21 cellular contexts compared by ENCODE assay signal in genomic region chr20:62332421-62332820, GRCh38. TPM values are rescaled to one million over a fixed set of nuclear protein-coding genes. Genes with fewer than 3 reads are reported as not detected.
DNase-seq lines count a peak whose midpoint lies in the region; ATAC-seq, FAIRE-seq and TF ChIP-seq lines count a peak whose summit lies in the region.
"Had no signal": no experiment of that assay in that cellular context is flagged by ENCODE, and none has a peak within 500 bp of the region (broad histone marks: within the 10 kb centered on the region; RNA-seq: fewer than 3 reads in every experiment).

No MANE protein-coding gene starts in this region.

- no peak overlapping the region for H3K27ac Mint-ChIP-seq in natural killer cell treated with Interleukin-12 subunit alpha and Interleukin-12 subunit beta and Interleukin-15 and Interleukin-18, amount 100 ng/mL, for 72 hours
- H3K27ac Mint-ChIP-seq in natural killer cell, result no peak overlapping the region
- H3K27ac Mint-ChIP-seq in activated CD8-positive, alpha-beta T cell treated with anti-CD3 and anti-CD28 coated beads, Interleukin-2, amount 10 ng/mL, durations not matched to agents 7 days and 5 days, result no peak overlapping the region
- H3K27ac Mint-ChIP-seq: CD4-positive, CD25-positive, alpha-beta regulatory T cell; GM23338; HFFc6 had no signal

- peak; percentile 49 for DNase-seq in natural killer cell treated with Interleukin-12 subunit alpha and Interleukin-12 subunit beta and Interleukin-15 and Interleukin-18, amount 100 ng/mL, for 72 hours (ENCODE audit: low spot score)
- DNase-seq in natural killer cell (no peak), K562 (ENCODE audit: extremely low read depth in 1 of 4, low spot score in 3 of 4) (no peak), DMS 273 treated with DMSO at 0.1 percent for 48 hours (lab: John Stamatoyannopoulos, UW) (no peak)
- no peak for DNase-seq in activated CD8-positive, alpha-beta T cell treated with anti-CD3 and anti-CD28 coated beads, Interleukin-2, amount 10 ng/mL, durations not matched to agents 7 days and 5 days
- DNase-seq: ACHN; BE2C; C1 segment of cervical spinal cord; CD4-positive, CD25-positive, alpha-beta regulatory T cell; CD8-positive, alpha-beta memory T cell; COR-L47; DMS79 treated with DMSO at 0.1 percent for 48 hours; GF-D8; HCEC 1CT; HFFc6; IMR-90 had no signal

- no peaks in the 10 kb centered on the region for H3K27me3 Mint-ChIP-seq in natural killer cell treated with Interleukin-12 subunit alpha and Interleukin-12 subunit beta and Interleukin-15 and Interleukin-18, amount 100 ng/mL, for 72 hours
- H3K27me3 Mint-ChIP-seq in natural killer cell (ENCODE audit: low read depth in 2 of 2), result no peaks in the 10 kb centered on the region
- peaks cover 3% of the 10 kb centered on the region for H3K27me3 Mint-ChIP-seq in activated CD8-positive, alpha-beta T cell treated with anti-CD3 and anti-CD28 coated beads, Interleukin-2, amount 10 ng/mL, durations not matched to agents 7 days and 5 days (ENCODE audit: low read depth)
- H3K27me3 Mint-ChIP-seq: CD8-positive, alpha-beta memory T cell had no signal

- H3K36me3 ChIP-seq in HEK293 (ENCODE audit: control insufficient read depth in 2 of 2, insufficient read depth in 1 of 2, low read length in 2 of 2), result peaks cover 0 to 84% of the 10 kb centered on the region in 2 experiments; a peak in 2 of 3 replicates
- H3K36me3 ChIP-seq in K562 (ENCODE audit: control insufficient read depth, insufficient read depth, low read length), result peaks cover 94% of the 10 kb centered on the region; the same call in 2 of the 3 replicates
- H3K36me3 ChIP-seq: BE2C had no signal

- in situ Hi-C loops in K562 (cut with MboI), result no loop called here

- no peak for FAIRE-seq in K562 (lab: Jason Lieb, UNC)
- FAIRE-seq: A204.1, H54 had no signal

- H3K27ac ChIP-seq in HEK293 (ENCODE audit: extremely low read depth, low read depth, low read length), result no peak overlapping the region
- no peak overlapping the region for H3K27ac ChIP-seq in K562 (ENCODE audit: extremely low read depth, low read depth, low read length)
- H3K27ac ChIP-seq: HL-60 had no signal

- no peaks in the 10 kb centered on the region for H3K79me2 ChIP-seq in K562 (ENCODE audit: control insufficient read depth, insufficient read depth, low read length)

- H3K27me3 ChIP-seq in K562 (ENCODE audit: control insufficient read depth in 2 of 2, insufficient read depth in 2 of 2, low read length in 2 of 2), result no peaks in the 10 kb centered on the region
- H3K27me3 ChIP-seq: BE2C had no signal

- no peak for TF ChIP-seq POLR2A in K562 (conservative IDR thresholded peaks at IDR 0.05)

- no peak overlapping the region for H2AFZ ChIP-seq in K562 (ENCODE audit: low read depth, low read length)
- H2AFZ ChIP-seq: GM23338 had no signal

- TF ChIP-seq RAD21 in K562 (CRISPR knock-in tag; conservative IDR thresholded peaks at IDR 0.05 in 1 of 2, IDR thresholded peaks at IDR 0.05 in 1 of 2), result no peak

- no peaks in the 10 kb centered on the region for H3K9me3 Mint-ChIP-seq in natural killer cell treated with Interleukin-12 subunit alpha and Interleukin-12 subunit beta and Interleukin-15 and Interleukin-18, amount 100 ng/mL, for 72 hours
- H3K9me3 Mint-ChIP-seq in natural killer cell, result no peaks in the 10 kb centered on the region
- H3K9me3 Mint-ChIP-seq in activated CD8-positive, alpha-beta T cell treated with anti-CD3 and anti-CD28 coated beads, Interleukin-2, amount 10 ng/mL, durations not matched to agents 7 days and 5 days (ENCODE audit: insufficient read depth), result no peaks in the 10 kb centered on the region
- H3K9me3 Mint-ChIP-seq: CD4-positive, CD25-positive, alpha-beta regulatory T cell; CD8-positive, alpha-beta memory T cell; GM23338; HFFc6 had no signal

- H3K4me1 ChIP-seq in HEK293 (ENCODE audit: control insufficient read depth, insufficient read depth, low read length), result no peaks in the 10 kb centered on the region
- H3K4me1 ChIP-seq in K562 (replicated peaks in 1 of 2; ENCODE audit: control insufficient read depth in 2 of 2, insufficient read depth in 2 of 2, low read length in 2 of 2), result peaks cover 0 to 25% of the 10 kb centered on the region in 2 experiments; a peak in 1 of 5 replicates
- H3K4me1 ChIP-seq: BE2C had no signal

- H3K9ac ChIP-seq in K562 (ENCODE audit: insufficient read depth in 1 of 2, low read depth in 2 of 2, low read length in 2 of 2), result no peak overlapping the region

- H3K9me3 ChIP-seq in HEK293 (ENCODE audit: control insufficient read depth, insufficient read depth, low read depth, low read length), result no peaks in the 10 kb centered on the region
- H3K9me3 ChIP-seq in K562 (replicated peaks; ENCODE audit: control insufficient read depth, insufficient read depth, low read depth, low read length), result no peaks in the 10 kb centered on the region
- H3K9me3 ChIP-seq: BE2C had no signal

- no peak overlapping the region for H3K4me3 Mint-ChIP-seq in natural killer cell treated with Interleukin-12 subunit alpha and Interleukin-12 subunit beta and Interleukin-15 and Interleukin-18, amount 100 ng/mL, for 72 hours
- H3K4me3 Mint-ChIP-seq in natural killer cell, result no peak overlapping the region
- H3K4me3 Mint-ChIP-seq in activated CD8-positive, alpha-beta T cell treated with anti-CD3 and anti-CD28 coated beads, Interleukin-2, amount 10 ng/mL, durations not matched to agents 7 days and 5 days, result no peak overlapping the region
- H3K4me3 Mint-ChIP-seq: CD4-positive, CD25-positive, alpha-beta regulatory T cell; CD8-positive, alpha-beta memory T cell; GM23338; HFFc6 had no signal

- H3K4me2 ChIP-seq in K562 (ENCODE audit: insufficient read depth, low read length), result no peak overlapping the region
- H3K4me2 ChIP-seq: GM23338 had no signal

- no peak for ATAC-seq in natural killer cell treated with Interleukin-12 subunit alpha and Interleukin-12 subunit beta and Interleukin-15 and Interleukin-18, amount 100 ng/mL, for 72 hours
- no peak for ATAC-seq in natural killer cell
- ATAC-seq in K562, result no peak
- no peak for ATAC-seq in activated CD8-positive, alpha-beta T cell treated with anti-CD3 and anti-CD28 coated beads, Interleukin-2, amount 10 ng/mL, durations not matched to agents 7 days and 5 days
- ATAC-seq: GM23338 had no signal

- no peaks in the 10 kb centered on the region for H3K9me1 ChIP-seq in K562 (ENCODE audit: control insufficient read depth, insufficient read depth, low read length)

- no peaks in the 10 kb centered on the region for H3K36me3 Mint-ChIP-seq in natural killer cell treated with Interleukin-12 subunit alpha and Interleukin-12 subunit beta and Interleukin-15 and Interleukin-18, amount 100 ng/mL, for 72 hours
- H3K36me3 Mint-ChIP-seq in natural killer cell, result no peaks in the 10 kb centered on the region
- H3K36me3 Mint-ChIP-seq in activated CD8-positive, alpha-beta T cell treated with anti-CD3 and anti-CD28 coated beads, Interleukin-2, amount 10 ng/mL, durations not matched to agents 7 days and 5 days (ENCODE audit: low read depth), result no peaks in the 10 kb centered on the region
- H3K36me3 Mint-ChIP-seq: CD4-positive, CD25-positive, alpha-beta regulatory T cell; CD8-positive, alpha-beta memory T cell had no signal

- H3K4me1 Mint-ChIP-seq in natural killer cell treated with Interleukin-12 subunit alpha and Interleukin-12 subunit beta and Interleukin-15 and Interleukin-18, amount 100 ng/mL, for 72 hours (ENCODE audit: low read depth in 2 of 2), result no peaks in the 10 kb centered on the region
- H3K4me1 Mint-ChIP-seq in natural killer cell, result no peaks in the 10 kb centered on the region
- H3K4me1 Mint-ChIP-seq in activated CD8-positive, alpha-beta T cell treated with anti-CD3 and anti-CD28 coated beads, Interleukin-2, amount 10 ng/mL, durations not matched to agents 7 days and 5 days (ENCODE audit: low read depth), result no peaks in the 10 kb centered on the region
- H3K4me1 Mint-ChIP-seq: CD4-positive, CD25-positive, alpha-beta regulatory T cell; CD8-positive, alpha-beta memory T cell; GM23338 had no signal

- no peak for TF ChIP-seq CTCF in natural killer cell (IDR thresholded peaks at IDR 0.05)
- TF ChIP-seq CTCF in HEK293 (tag by site-specific recombination; IDR thresholded peaks at IDR 0.05), result no peak
- TF ChIP-seq CTCF in K562 (IDR thresholded peaks at IDR 0.05 in 2 of 3, conservative IDR thresholded peaks at IDR 0.05 in 1 of 3; ENCODE audit: insufficient read depth in 2 of 3, low read depth in 1 of 3, low read length in 3 of 3), result no peak

- no TSS peak for BruUV-seq in K562 (replicated peaks; lab: Mats Ljungman, UMichigan)

- POLR2A ChIA-PET in HEK293 (lab: Yijun Ruan, JAX) (no interaction called here), K562 (lab: Yijun Ruan, JAX) (interaction anchor here (0.6 kb wide), 1 partner anchor 249 kb away, joined by 3 read pairs; no protein-coding TSS in a partner anchor)
- POLR2A ChIA-PET in activated CD8-positive, alpha-beta T cell treated with anti-CD3 and anti-CD28 coated beads, Interleukin-2, amount 10 ng/mL, durations not matched to agents 7 days and 5 days (lab: Charles Lee), result interaction anchor here (0.7 kb wide), 1 partner anchor 64 kb away, joined by 3 read pairs; no protein-coding TSS in a partner anchor

- TF ChIP-seq EP300 in K562 (IDR thresholded peaks at IDR 0.05; ENCODE audit: low read length), result no peak

- CTCF ChIA-PET in HEK293 (lab: Yijun Ruan, JAX), result interaction anchor here (0.6 to 1.5 kb wide), 2 partner anchors 46 to 50 kb away, joined by 3 to 5 read pairs; no protein-coding TSS in a partner anchor
- CTCF ChIA-PET in K562 (lab: Yijun Ruan, JAX; ENCODE audit: low intra/inter-chr PET ratio), result no interaction called here
- CTCF ChIA-PET in activated CD8-positive, alpha-beta T cell treated with anti-CD3 and anti-CD28 coated beads, Interleukin-2, amount 10 ng/mL, durations not matched to agents 7 days and 5 days (lab: Charles Lee), result no interaction called here

- intact Hi-C loops in natural killer cell (cut with micrococcal nuclease) (no loop called here), K562 (cut with micrococcal nuclease) (no loop called here)

- H3K4me3 ChIP-seq in HEK293 (ENCODE audit: low read depth, low read length), result no peak overlapping the region
- H3K4me3 ChIP-seq in K562, result no peak overlapping the region
- H3K4me3 ChIP-seq: GM23338 had no signal

- WGBS in K562 (ENCODE audit: insufficient coverage, low coverage, missing lambda C conversion rate), result 95% methylated on average over 4 of the region's 16 CpGs

- no peaks in the 10 kb centered on the region for H4K20me1 ChIP-seq in K562 (replicated peaks; ENCODE audit: control insufficient read depth, insufficient read depth, low read length)

RNA-seq across cellular contexts. Expression of gene ADRM1, which starts 29.6 kb away (rescaled TPM):
- 100 to 1,000 TPM; 171 to 178 TPM for total RNA-seq in natural killer cell treated with Interleukin-12 subunit alpha and Interleukin-12 subunit beta and Interleukin-15 and Interleukin-18, amount 100 ng/mL, for 72 hours
- total RNA-seq in natural killer cell (10 to 100 TPM; 81.4 to 88.4 (median 84.6) TPM), K562 (2014; rRNA removed) (223 and 261 TPM in 2 replicates), K562 (2014; rRNA removed; fragmentation: Illumina TruSeq; extraction: Trizol) (22.5 and 32.1 TPM in 2 replicates), K562 (2015; rRNA removed; fragmentation: Illumina TruSeq; extraction: Trizol) (125 and 136 TPM in 2 replicates), K562 (2021) (159 and 160 TPM in 2 replicates)
- total RNA-seq in K562 (2011; cell fraction: chromatin; rRNA removed; ENCODE audit: low replicate concordance), result 21.6 and 87.3 TPM in 2 replicates
- 87.6 and 87.7 TPM in 2 replicates for total RNA-seq in K562 (2011; cell fraction: nucleolus; rRNA removed)
- 41.0 and 41.6 TPM in 2 replicates for total RNA-seq in K562 (2011; cell fraction: nucleoplasm; rRNA removed)
- polyA plus RNA-seq in K562 (2011; rRNA removed) (57.6 and 67.4 TPM in 2 replicates), K562 (2014; fragmentation: Illumina TruSeq; extraction: Trizol) (49.3 and 107 TPM in 2 replicates), K562 (2014; fragmentation: Nextera tagmentation; extraction: Ambion mirVana) (10 to 100 TPM in 1 of 2 experiments, 1 to 10 TPM in 1; 5.0 to 21.6 TPM), K562 (2014; rRNA removed) (192 and 201 TPM in 2 replicates)
- polyA plus RNA-seq in K562 (2011; cell fraction: cytosol; rRNA removed), result 69.2 and 237 TPM in 2 replicates
- 65.6 and 116 TPM in 2 replicates for polyA plus RNA-seq in K562 (2011; cell fraction: nucleus; rRNA removed)
- polyA plus RNA-seq in K562 (2012), result 109 and 153 TPM in 2 replicates
- 16.1 and 32.6 TPM in 2 replicates for polyA minus RNA-seq in K562 (2011; rRNA and poly(A)+ RNA removed)
- 51.8 and 55.0 TPM in 2 replicates for polyA minus RNA-seq in K562 (2011; cell fraction: cytosol; rRNA and poly(A)+ RNA removed)
- 42.8 and 44.0 TPM in 2 replicates for polyA minus RNA-seq in K562 (2011; cell fraction: nucleus; rRNA and poly(A)+ RNA removed)
- 100 to 1,000 TPM in 1 of 2 experiments, 10 to 100 TPM in 1; 97.7 to 103 TPM for total RNA-seq in activated CD8-positive, alpha-beta T cell treated with anti-CD3 and anti-CD28 coated beads, Interleukin-2, amount 10 ng/mL, durations not matched to agents 7 days and 5 days

RNA-seq across cellular contexts. Expression of gene LAMA5, which starts 34.7 kb away (rescaled TPM):
- 1 to 10 TPM; 1.5 to 1.9 TPM for total RNA-seq in natural killer cell treated with Interleukin-12 subunit alpha and Interleukin-12 subunit beta and Interleukin-15 and Interleukin-18, amount 100 ng/mL, for 72 hours
- total RNA-seq in natural killer cell (1 to 10 TPM; 1.0 to 4.3 (median 1.4) TPM), K562 (2014; rRNA removed) (26.4 and 38.3 TPM in 2 replicates), K562 (2014; rRNA removed; fragmentation: Illumina TruSeq; extraction: Trizol) (2.2 and 3.2 TPM in 2 replicates), K562 (2015; rRNA removed; fragmentation: Illumina TruSeq; extraction: Trizol) (11.3 and 11.7 TPM in 2 replicates), K562 (2021) (86.4 and 101 TPM in 2 replicates)
- total RNA-seq in K562 (2011; cell fraction: chromatin; rRNA removed; ENCODE audit: low replicate concordance), result 218 and 612 TPM in 2 replicates
- 256 and 378 TPM in 2 replicates for total RNA-seq in K562 (2011; cell fraction: nucleolus; rRNA removed)
- 206 and 238 TPM in 2 replicates for total RNA-seq in K562 (2011; cell fraction: nucleoplasm; rRNA removed)
- polyA plus RNA-seq in K562 (2011; rRNA removed) (4.4 and 10.0 TPM in 2 replicates), K562 (2014; fragmentation: Illumina TruSeq; extraction: Trizol) (7.8 and 20.0 TPM in 2 replicates), K562 (2014; fragmentation: Nextera tagmentation; extraction: Ambion mirVana) (under 1 TPM; 0.31 to 0.48 TPM), K562 (2014; rRNA removed) (60.2 and 67.3 TPM in 2 replicates)
- 3.9 and 11.1 TPM in 2 replicates for polyA plus RNA-seq in K562 (2011; cell fraction: cytosol; rRNA removed)
- polyA plus RNA-seq in K562 (2011; cell fraction: nucleus; rRNA removed), result 130 and 166 TPM in 2 replicates
- 49.7 and 63.1 TPM in 2 replicates for polyA plus RNA-seq in K562 (2012)
- 1.5 and 1.9 TPM in 2 replicates for polyA minus RNA-seq in K562 (2011; rRNA and poly(A)+ RNA removed)
- 11.0 and 21.3 TPM in 2 replicates for polyA minus RNA-seq in K562 (2011; cell fraction: cytosol; rRNA and poly(A)+ RNA removed)
- 33.7 and 42.1 TPM in 2 replicates for polyA minus RNA-seq in K562 (2011; cell fraction: nucleus; rRNA and poly(A)+ RNA removed)
- total RNA-seq in activated CD8-positive, alpha-beta T cell treated with anti-CD3 and anti-CD28 coated beads, Interleukin-2, amount 10 ng/mL, durations not matched to agents 7 days and 5 days, result under 1 TPM; 0.40 to 0.63 TPM
- polyA plus RNA-seq: CD8-positive, alpha-beta memory T cell had no signal

RNA-seq across cellular contexts. Expression of gene RPS21, which starts 54.5 kb away (rescaled TPM):
- total RNA-seq in natural killer cell treated with Interleukin-12 subunit alpha and Interleukin-12 subunit beta and Interleukin-15 and Interleukin-18, amount 100 ng/mL, for 72 hours, result 1,000 to 10,000 TPM; 1,109 to 1,318 TPM
- total RNA-seq in natural killer cell (1,000 to 10,000 TPM in 2 of 3 donors, 100 to 1,000 TPM in 1; 887 to 1,244 (median 1,112) TPM), K562 (2014; rRNA removed) (1,801 and 2,504 TPM in 2 replicates), K562 (2014; rRNA removed; fragmentation: Illumina TruSeq; extraction: Trizol) (1,196 and 1,380 TPM in 2 replicates), K562 (2015; rRNA removed; fragmentation: Illumina TruSeq; extraction: Trizol) (1,567 and 1,716 TPM in 2 replicates), K562 (2021) (3,091 and 3,491 TPM in 2 replicates)
- total RNA-seq in K562 (2011; cell fraction: chromatin; rRNA removed; ENCODE audit: low replicate concordance), result 256 and 439 TPM in 2 replicates
- total RNA-seq in K562 (2011; cell fraction: nucleolus; rRNA removed), result 1,390 and 1,394 TPM in 2 replicates
- total RNA-seq in K562 (2011; cell fraction: nucleoplasm; rRNA removed), result 1,168 and 2,200 TPM in 2 replicates
- polyA plus RNA-seq in K562 (2011; rRNA removed) (5,647 and 7,256 TPM in 2 replicates), K562 (2014; fragmentation: Illumina TruSeq; extraction: Trizol) (1,908 and 2,386 TPM in 2 replicates), K562 (2014; fragmentation: Nextera tagmentation; extraction: Ambion mirVana) (1,000 to 10,000 TPM; 3,588 to 3,968 TPM), K562 (2014; rRNA removed) (3,958 and 4,439 TPM in 2 replicates)
- polyA plus RNA-seq in K562 (2011; cell fraction: cytosol; rRNA removed), result 8,200 and 10,658 TPM in 2 replicates
- 3,206 and 5,803 TPM in 2 replicates for polyA plus RNA-seq in K562 (2011; cell fraction: nucleus; rRNA removed)
- polyA plus RNA-seq in K562 (2012), result 4,519 and 5,994 TPM in 2 replicates
- 1,429 and 1,744 TPM in 2 replicates for polyA minus RNA-seq in K562 (2011; rRNA and poly(A)+ RNA removed)
- 755 and 891 TPM in 2 replicates for polyA minus RNA-seq in K562 (2011; cell fraction: cytosol; rRNA and poly(A)+ RNA removed)
- polyA minus RNA-seq in K562 (2011; cell fraction: nucleus; rRNA and poly(A)+ RNA removed), result 430 and 792 TPM in 2 replicates
- total RNA-seq in activated CD8-positive, alpha-beta T cell treated with anti-CD3 and anti-CD28 coated beads, Interleukin-2, amount 10 ng/mL, durations not matched to agents 7 days and 5 days, result 1,000 to 10,000 TPM; 1,875 to 1,999 TPM
